In the genomic region with DNA sequence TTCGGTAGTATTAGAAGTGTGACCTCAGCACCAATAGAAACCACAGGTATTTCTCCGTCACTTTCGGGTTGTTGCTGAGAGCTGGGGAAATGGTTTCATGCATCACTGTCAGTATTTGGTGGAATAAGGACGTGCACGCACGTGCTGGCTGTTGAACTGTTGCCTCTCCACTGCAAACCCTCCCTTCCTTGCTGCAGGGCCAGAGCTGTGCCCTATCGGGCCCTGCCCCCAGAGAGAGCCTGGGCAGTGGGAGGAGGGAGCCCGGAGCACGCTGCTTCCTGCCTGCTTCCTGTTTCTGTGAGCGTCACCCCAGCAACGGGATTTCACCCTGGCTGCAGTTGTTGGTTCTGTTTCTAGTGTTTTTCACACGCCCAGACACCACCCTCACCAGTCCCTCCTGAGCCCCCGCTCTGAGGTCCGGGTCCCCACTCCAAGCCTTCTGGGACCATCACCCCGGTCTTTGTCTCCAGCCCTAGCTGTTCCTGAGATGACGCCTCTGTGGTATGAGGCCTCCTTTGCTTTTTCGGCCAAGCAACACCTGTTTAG, we compare ENCODE assay signal across 8 cellular contexts. TPM values are rescaled to one million over a fixed set of nuclear protein-coding genes. Genes with fewer than 3 reads are reported as not detected.
DNase-seq lines count a peak whose midpoint lies in the region; ATAC-seq lines count a peak whose summit lies in the region.

No MANE protein-coding gene starts in this region.

- DNase-seq in EH (ENCODE audit: low read depth) (peak; percentile 83), T-helper 2 cell (peak; percentile 64 to 94 (median 83)), astrocyte of the hippocampus (ENCODE audit: low read depth, low spot score) (peak; percentile 89), immature natural killer cell (peak; percentile 95), NCI-H1048 (lab: John Stamatoyannopoulos, UW) (no peak)
- DNase-seq in stimulated activated CD4-positive, alpha-beta T cell treated with anti-CD3 and anti-CD28 coated beads, Interleukin-12 subunit alpha, Interleukin-12 subunit beta, amount 100 ng/mL, for 24 hours (ENCODE audit: low read depth in 2 of 2), result peak; percentile 53 to 58

- peak overlapping the region; percentile 99 to 100 (median 100) for H3K27ac Mint-ChIP-seq in immature natural killer cell

- H3K36me3 Mint-ChIP-seq in immature natural killer cell, result no peaks in the 10 kb centered on the region

- ATAC-seq in GM21825 (IDR thresholded peaks at IDR 0.05; ENCODE audit: unreplicated experiment), result peak; percentile 77

- peaks cover 17 to 23% (median 21%) of the 10 kb centered on the region in 3 donors for H3K27me3 Mint-ChIP-seq in immature natural killer cell (ENCODE audit: low read depth in 3 of 3)

- H3K9me3 ChIP-seq in KOPT-K1 (ENCODE audit: insufficient read depth, low read length, poor library complexity, severe bottlenecking), result no peaks in the 10 kb centered on the region

- peaks cover 60 to 61% of the 10 kb centered on the region in 2 donors for H3K4me1 Mint-ChIP-seq in immature natural killer cell

- peak overlapping the region; percentile 59 for H3K27ac ChIP-seq in KOPT-K1 (ENCODE audit: low read depth, low read length, poor library complexity, severe bottlenecking)

- no peaks in the 10 kb centered on the region for H3K9me3 Mint-ChIP-seq in immature natural killer cell

- H3K36me3 ChIP-seq in KOPT-K1 (ENCODE audit: insufficient read depth, low read length), result no peaks in the 10 kb centered on the region

- H3K4me3 Mint-ChIP-seq in immature natural killer cell, result peak overlapping the region; percentile 81 to 96 (median 90)

RNA-seq across cellular contexts. Expression of a gene that starts 47.4 kb away (rescaled TPM):
- polyA plus RNA-seq in immature natural killer cell, result 100 to 1,000 TPM in 1 of 3 donors, 10 to 100 TPM in 2; 62.5 to 137 (median 80.0) TPM
